ENCODE assay signal across 11 cellular contexts in genomic region chr3:189570916-189571315, GRCh38.
DNase-seq lines count a peak whose midpoint lies in the region; ATAC-seq lines count a peak whose summit lies in the region.
"Had no signal": no experiment of that assay in that cellular context is flagged by ENCODE, and none has a peak within 500 bp of the region (broad histone marks: within the 10 kb centered on the region; RNA-seq: fewer than 3 reads in every experiment).

No MANE protein-coding gene starts in this region.

- no peak overlapping the region for H3K4me3 ChIP-seq in Karpas-422 (ENCODE audit: low read length)

- no peaks in the 10 kb centered on the region for H3K27me3 ChIP-seq in Karpas-422 (ENCODE audit: low read length)

- no peaks in the 10 kb centered on the region for H3K9me2 ChIP-seq in Karpas-422 (replicated peaks; ENCODE audit: insufficient read depth, low read length)

- no peak overlapping the region for H3K27ac ChIP-seq in Karpas-422 (ENCODE audit: low read length)

- no peaks in the 10 kb centered on the region for H3K9me3 ChIP-seq in Karpas-422 (ENCODE audit: low read length)

- DNase-seq in ACHN (peak; percentile 5), OCI-M1 (lab: John Stamatoyannopoulos, UW) (peak; percentile 19), Karpas-422 (no peak), NCI-H2196 treated with DMSO at 0.1 percent for 48 hours (lab: John Stamatoyannopoulos, UW; ENCODE audit: unreplicated experiment) (no peak), germinal center (ENCODE audit: low spot score) (no peak)
- no peak for DNase-seq in effector CD8-positive, alpha-beta T cell (lab: John Stamatoyannopoulos, UW)
- DNase-seq: effector memory CD4-positive, alpha-beta T cell; NCI-H345; occipital lobe had no signal

- no peak overlapping the region for H3K9ac ChIP-seq in Karpas-422 (ENCODE audit: low read length)

- H4K20me1 ChIP-seq in Karpas-422 (ENCODE audit: insufficient read depth, low read depth, low read length) = no peaks in the 10 kb centered on the region

- in situ Hi-C loops in ACHN (cut with HindIII; ENCODE audit: low pct_ligation_motif_present, low pct_unique_long_range_greater_than_20kb, low sequenced_read_pairs) = no loop called here

- no peak overlapping the region for H3K4me2 ChIP-seq in Karpas-422 (ENCODE audit: low read depth, low read length, poor library complexity, severe bottlenecking)

- H3K79me2 ChIP-seq in Karpas-422 (ENCODE audit: low read length) = no peaks in the 10 kb centered on the region

- H3K36me3 ChIP-seq in Karpas-422 (ENCODE audit: insufficient read depth, low read length) = no peaks in the 10 kb centered on the region

- ATAC-seq in GM19351 (IDR thresholded peaks at IDR 0.05; ENCODE audit: unreplicated experiment) (peak; percentile 58), HG02973 (IDR thresholded peaks at IDR 0.05; ENCODE audit: unreplicated experiment) (peak; percentile 62)

- H2AFZ ChIP-seq in Karpas-422 (ENCODE audit: low read length) = no peak overlapping the region

- no peaks in the 10 kb centered on the region for H3K4me1 ChIP-seq in Karpas-422 (ENCODE audit: low read length)

Comparison
In these comparisons a context has a peak if more than half of its experiments do, and no peak if none do; other contexts are left out.
1. DNase-seq: peak in ACHN (single experiment) and OCI-M1 (single experiment); none in Karpas-422 (single experiment), NCI-H2196 treated with DMSO at 0.1 percent for 48 hours (single experiment), effector CD8-positive, alpha-beta T cell (single experiment) and germinal center (single experiment).